Comparison of ENCODE assay signal across 15 cellular contexts in the genomic region with DNA sequence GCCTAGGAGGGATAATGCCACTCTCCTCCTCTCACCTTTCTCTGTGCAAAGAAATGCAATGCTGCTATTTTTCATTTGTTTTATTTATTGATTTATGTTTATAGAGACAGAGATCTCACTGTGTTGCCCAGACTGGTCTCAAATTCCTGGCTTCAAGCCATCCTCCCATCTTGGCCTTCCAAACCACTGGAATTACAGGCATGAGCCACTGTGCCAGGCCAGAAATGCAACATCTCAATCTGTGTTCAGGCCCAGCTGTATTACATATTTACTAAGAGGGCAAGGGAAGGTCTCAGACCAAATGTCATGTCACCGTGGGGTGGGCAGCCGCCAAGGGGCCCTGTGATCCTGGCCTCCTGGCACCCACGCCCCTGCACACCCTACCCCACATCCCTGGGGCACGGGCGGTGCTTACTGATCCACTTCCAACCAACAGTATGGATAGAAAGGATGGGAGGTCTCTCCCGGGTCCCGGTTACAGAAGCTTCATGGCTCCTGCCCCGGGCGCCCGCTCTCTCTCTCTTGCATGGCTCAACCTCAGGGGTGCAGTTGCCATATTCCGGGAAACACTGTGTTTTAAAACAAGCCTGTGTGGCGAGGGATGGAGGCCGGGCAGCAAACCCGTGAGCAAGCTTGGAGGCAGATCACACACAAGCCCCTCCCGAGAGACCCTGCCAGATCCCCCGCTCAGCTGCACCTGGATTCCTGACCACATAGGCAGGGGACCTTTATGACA.
DNase-seq lines count a peak whose midpoint lies in the region; ATAC-seq and TF ChIP-seq lines count a peak whose summit lies in the region.
"Had no signal": no experiment of that assay in that cellular context is flagged by ENCODE, and none has a peak within 500 bp of the region (broad histone marks: within the 10 kb centered on the region; RNA-seq: fewer than 3 reads in every experiment).

No MANE protein-coding gene starts in this region.

- no peak for TF ChIP-seq EP300 in sigmoid colon (IDR thresholded peaks at IDR 0.05)

- peaks cover 0 to 23% (median 0%) of the 10 kb centered on the region in 4 donors for H3K36me3 ChIP-seq in sigmoid colon
- H3K36me3 ChIP-seq: gastrocnemius medialis, SJCRH30 had no signal

- H3K27ac ChIP-seq in RWPE1 = peak overlapping the region; percentile 45
- peak overlapping the region in 2 of 4 donors; percentile 23 to 76 for H3K27ac ChIP-seq in sigmoid colon
- no peak overlapping the region for H3K27ac ChIP-seq in caudate nucleus (ENCODE audit: low read depth, low read length)
- H3K27ac ChIP-seq: gastrocnemius medialis, parathyroid adenoma, SJCRH30, thoracic aorta had no signal

- no peak for TF ChIP-seq CTCF in RWPE1 (conservative IDR thresholded peaks at IDR 0.05; ENCODE audit: low read depth)
- no peak for TF ChIP-seq CTCF in fibroblast of the aortic adventitia (IDR thresholded peaks at IDR 0.05; ENCODE audit: insufficient read depth, low read length)
- no peak for TF ChIP-seq CTCF in sigmoid colon (IDR thresholded peaks at IDR 0.05)

- DNase-seq in EH (ENCODE audit: low read depth) = peak; percentile 77
- DNase-seq in RWPE1 (ENCODE audit: low spot score) = no peak
- DNase-seq in fibroblast of the aortic adventitia (ENCODE audit: low read depth) = peak; percentile 74
- DNase-seq in sigmoid colon = peak; percentile 62
- DNase-seq in caudate nucleus (lab: John Stamatoyannopoulos, UW) = no peak
- no peak for DNase-seq in NCI-H2081 treated with DMSO at 0.1 percent for 48 hours (lab: John Stamatoyannopoulos, UW)
- DNase-seq: activated CD4-positive, alpha-beta T cell treated with anti-CD3 and anti-CD28 coated beads for 48 hours; activated naive CD8-positive, alpha-beta T cell treated with anti-CD3 and anti-CD28 coated beads, Interleukin-2, amount 10 ng/mL, durations not matched to agents 7 days and 5 days; activated T-cell treated with anti-CD3 and anti-CD28 coated beads for 4 hours; gastrocnemius medialis; GF-D8; SJCRH30 had no signal

- H3K9me3 ChIP-seq in sigmoid colon = no peaks in the 10 kb centered on the region
- H3K9me3 ChIP-seq: gastrocnemius medialis, SJCRH30, thoracic aorta had no signal

- CTCF ChIA-PET in RWPE1 (lab: Yijun Ruan, JAX) = interaction anchor here (0.6 to 1.2 kb wide), 3 partner anchors 18 to 728 kb away, joined by 3 read pairs; no protein-coding TSS in a partner anchor

- POLR2A ChIA-PET in RWPE1 (lab: Yijun Ruan, JAX; ENCODE audit: low non-redundant PET) = no interaction called here

- intact Hi-C loops in sigmoid colon (cut with DNase I) = loop anchor here (5.0 kb wide), 1 partner anchor 95 kb away; no protein-coding TSS in a partner anchor

- H3K27me3 ChIP-seq in sigmoid colon = no peaks in the 10 kb centered on the region
- H3K27me3 ChIP-seq: gastrocnemius medialis, SJCRH30 had no signal

- H3K4me1 ChIP-seq in sigmoid colon = peaks cover 0 to 30% (median 26%) of the 10 kb centered on the region in 4 donors
- H3K4me1 ChIP-seq: gastrocnemius medialis, parathyroid adenoma had no signal

- no peak for TF ChIP-seq POLR2A in sigmoid colon (IDR thresholded peaks at IDR 0.05)

- no peak for ATAC-seq in HG03571 (IDR thresholded peaks at IDR 0.05; ENCODE audit: unreplicated experiment)
- ATAC-seq: gastrocnemius medialis had no signal

- 92 to 94% methylated on average over 16 of the region's 16 CpGs for WGBS in sigmoid colon, 2 donors

- H3K4me3 ChIP-seq in fibroblast of the aortic adventitia (ENCODE audit: low read depth, low read length) (no peak overlapping the region), sigmoid colon (no peak overlapping the region)
- H3K4me3 ChIP-seq: gastrocnemius medialis, SJCRH30, thoracic aorta had no signal

Comparison
In these comparisons a context has a peak if more than half of its experiments do, and no peak if none do; other contexts are left out.
1. DNase-seq: peak in EH (single experiment), fibroblast of the aortic adventitia (single experiment) and sigmoid colon (single experiment); none in RWPE1 (single experiment), caudate nucleus (0 of 61) and NCI-H2081 treated with DMSO at 0.1 percent for 48 hours (single experiment).